2 cellular contexts compared by ENCODE assay signal in the genomic region with DNA sequence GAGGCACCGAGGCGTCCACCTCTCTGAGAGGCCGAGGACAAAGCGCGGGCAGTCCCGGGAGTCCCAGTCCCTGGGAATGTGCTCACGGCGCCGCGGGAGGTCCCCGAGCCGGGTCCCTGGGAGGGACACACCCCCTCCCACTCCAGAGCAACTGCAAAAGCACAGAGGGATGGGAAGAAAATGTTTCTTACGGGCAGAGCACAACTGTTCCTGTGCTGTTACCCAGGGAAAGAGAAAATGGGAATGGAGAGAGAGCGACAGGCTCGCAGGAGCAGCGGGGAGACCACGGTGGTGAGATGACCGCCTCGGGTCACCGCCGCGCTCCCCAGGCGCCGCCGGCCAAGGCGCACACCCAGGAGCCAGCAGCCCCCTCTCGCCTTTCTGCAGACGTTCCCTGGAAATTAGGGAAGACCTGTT.
TF ChIP-seq lines count a peak whose summit lies in the region.

No MANE protein-coding gene starts in this region.

TF ChIP-seq in K562, 482 proteins besides CTCF, POLR2A, EP300 and RAD21:
- TF ChIP-seq, protein P1, sequence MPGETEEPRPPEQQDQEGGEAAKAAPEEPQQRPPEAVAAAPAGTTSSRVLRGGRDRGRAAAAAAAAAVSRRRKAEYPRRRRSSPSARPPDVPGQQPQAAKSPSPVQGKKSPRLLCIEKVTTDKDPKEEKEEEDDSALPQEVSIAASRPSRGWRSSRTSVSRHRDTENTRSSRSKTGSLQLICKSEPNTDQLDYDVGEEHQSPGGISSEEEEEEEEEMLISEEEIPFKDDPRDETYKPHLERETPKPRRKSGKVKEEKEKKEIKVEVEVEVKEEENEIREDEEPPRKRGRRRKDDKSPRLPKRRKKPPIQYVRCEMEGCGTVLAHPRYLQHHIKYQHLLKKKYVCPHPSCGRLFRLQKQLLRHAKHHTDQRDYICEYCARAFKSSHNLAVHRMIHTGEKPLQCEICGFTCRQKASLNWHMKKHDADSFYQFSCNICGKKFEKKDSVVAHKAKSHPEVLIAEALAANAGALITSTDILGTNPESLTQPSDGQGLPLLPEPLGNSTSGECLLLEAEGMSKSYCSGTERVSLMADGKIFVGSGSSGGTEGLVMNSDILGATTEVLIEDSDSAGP (CRISPR knock-in tag; IDR thresholded peaks at IDR 0.05): peak; percentile 87; the same call in 1 of the 2 replicates
- peak; percentile 6; the same call in 1 of the 2 replicates for TF ChIP-seq RNF2 (IDR thresholded peaks at IDR 0.05)
- TF ChIP-seq NCOA4 (IDR thresholded peaks at IDR 0.05; ENCODE audit: partially characterized antibody): no peak

TF ChIP-seq in HepG2, 621 proteins besides CTCF, POLR2A, EP300 and RAD21 (continues in another document):
- TF ChIP-seq PATZ1 (CRISPR knock-in tag; IDR thresholded peaks at IDR 0.05) (0 out of 2 replicates have a peak, but pooled peaks have one; percentile 20), SYNCRIP (IDR thresholded peaks at IDR 0.05; ENCODE audit: insufficient read depth, low read depth, low read length) (no peak), ZKSCAN5 (CRISPR knock-in tag; IDR thresholded peaks at IDR 0.05) (no peak), ZSCAN22 (CRISPR knock-in tag; IDR thresholded peaks at IDR 0.05) (no peak), ZMAT3 (CRISPR knock-in tag; conservative IDR thresholded peaks at IDR 0.05) (no peak), ZFYVE20 (CRISPR knock-in tag; IDR thresholded peaks at IDR 0.05; ENCODE audit: borderline replicate concordance, low read depth) (no peak), ZNF3 (CRISPR knock-in tag; IDR thresholded peaks at IDR 0.05) (no peak), NPAS2 (CRISPR knock-in tag; IDR thresholded peaks at IDR 0.05; ENCODE audit: borderline replicate concordance) (no peak), BRD4 (CRISPR knock-in tag; IDR thresholded peaks at IDR 0.05) (no peak), THRA (CRISPR knock-in tag; IDR thresholded peaks at IDR 0.05; ENCODE audit: borderline replicate concordance) (no peak), PHB2 (IDR thresholded peaks at IDR 0.05; ENCODE audit: partially characterized antibody) (no peak), ZNF34 (CRISPR knock-in tag; IDR thresholded peaks at IDR 0.05; ENCODE audit: borderline replicate concordance) (no peak), ZNF318 (CRISPR knock-in tag; IDR thresholded peaks at IDR 0.05) (no peak), MTA3 (CRISPR knock-in tag; IDR thresholded peaks at IDR 0.05) (no peak), NFYB (CRISPR knock-in tag; IDR thresholded peaks at IDR 0.05) (no peak), FOSL2 (CRISPR knock-in tag; IDR thresholded peaks at IDR 0.05) (no peak), HNRNPH1 (optimal IDR thresholded peaks at IDR 0.05; ENCODE audit: low read depth, low read length) (no peak), ZBTB38 (CRISPR knock-in tag; IDR thresholded peaks at IDR 0.05) (no peak), MAFF (IDR thresholded peaks at IDR 0.05; ENCODE audit: low read depth, low read length) (no peak), TOE1 (CRISPR knock-in tag; IDR thresholded peaks at IDR 0.05) (no peak), ELF3 (CRISPR knock-in tag; IDR thresholded peaks at IDR 0.05) (no peak)
- TF ChIP-seq, protein P2, sequence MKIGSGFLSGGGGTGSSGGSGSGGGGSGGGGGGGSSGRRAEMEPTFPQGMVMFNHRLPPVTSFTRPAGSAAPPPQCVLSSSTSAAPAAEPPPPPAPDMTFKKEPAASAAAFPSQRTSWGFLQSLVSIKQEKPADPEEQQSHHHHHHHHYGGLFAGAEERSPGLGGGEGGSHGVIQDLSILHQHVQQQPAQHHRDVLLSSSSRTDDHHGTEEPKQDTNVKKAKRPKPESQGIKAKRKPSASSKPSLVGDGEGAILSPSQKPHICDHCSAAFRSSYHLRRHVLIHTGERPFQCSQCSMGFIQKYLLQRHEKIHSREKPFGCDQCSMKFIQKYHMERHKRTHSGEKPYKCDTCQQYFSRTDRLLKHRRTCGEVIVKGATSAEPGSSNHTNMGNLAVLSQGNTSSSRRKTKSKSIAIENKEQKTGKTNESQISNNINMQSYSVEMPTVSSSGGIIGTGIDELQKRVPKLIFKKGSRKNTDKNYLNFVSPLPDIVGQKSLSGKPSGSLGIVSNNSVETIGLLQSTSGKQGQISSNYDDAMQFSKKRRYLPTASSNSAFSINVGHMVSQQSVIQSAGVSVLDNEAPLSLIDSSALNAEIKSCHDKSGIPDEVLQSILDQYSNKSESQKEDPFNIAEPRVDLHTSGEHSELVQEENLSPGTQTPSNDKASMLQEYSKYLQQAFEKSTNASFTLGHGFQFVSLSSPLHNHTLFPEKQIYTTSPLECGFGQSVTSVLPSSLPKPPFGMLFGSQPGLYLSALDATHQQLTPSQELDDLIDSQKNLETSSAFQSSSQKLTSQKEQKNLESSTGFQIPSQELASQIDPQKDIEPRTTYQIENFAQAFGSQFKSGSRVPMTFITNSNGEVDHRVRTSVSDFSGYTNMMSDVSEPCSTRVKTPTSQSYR (CRISPR knock-in tag; IDR thresholded peaks at IDR 0.05; ENCODE audit: borderline replicate concordance): no peak
- TF ChIP-seq, protein P3, sequence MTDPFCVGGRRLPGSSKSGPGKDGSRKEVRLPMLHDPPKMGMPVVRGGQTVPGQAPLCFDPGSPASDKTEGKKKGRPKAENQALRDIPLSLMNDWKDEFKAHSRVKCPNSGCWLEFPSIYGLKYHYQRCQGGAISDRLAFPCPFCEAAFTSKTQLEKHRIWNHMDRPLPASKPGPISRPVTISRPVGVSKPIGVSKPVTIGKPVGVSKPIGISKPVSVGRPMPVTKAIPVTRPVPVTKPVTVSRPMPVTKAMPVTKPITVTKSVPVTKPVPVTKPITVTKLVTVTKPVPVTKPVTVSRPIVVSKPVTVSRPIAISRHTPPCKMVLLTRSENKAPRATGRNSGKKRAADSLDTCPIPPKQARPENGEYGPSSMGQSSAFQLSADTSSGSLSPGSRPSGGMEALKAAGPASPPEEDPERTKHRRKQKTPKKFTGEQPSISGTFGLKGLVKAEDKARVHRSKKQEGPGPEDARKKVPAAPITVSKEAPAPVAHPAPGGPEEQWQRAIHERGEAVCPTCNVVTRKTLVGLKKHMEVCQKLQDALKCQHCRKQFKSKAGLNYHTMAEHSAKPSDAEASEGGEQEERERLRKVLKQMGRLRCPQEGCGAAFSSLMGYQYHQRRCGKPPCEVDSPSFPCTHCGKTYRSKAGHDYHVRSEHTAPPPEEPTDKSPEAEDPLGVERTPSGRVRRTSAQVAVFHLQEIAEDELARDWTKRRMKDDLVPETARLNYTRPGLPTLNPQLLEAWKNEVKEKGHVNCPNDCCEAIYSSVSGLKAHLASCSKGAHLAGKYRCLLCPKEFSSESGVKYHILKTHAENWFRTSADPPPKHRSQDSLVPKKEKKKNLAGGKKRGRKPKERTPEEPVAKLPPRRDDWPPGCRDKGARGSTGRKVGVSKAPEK (CRISPR knock-in tag; IDR thresholded peaks at IDR 0.05; ENCODE audit: borderline replicate concordance): 0 out of 2 replicates have a peak, but pooled peaks have one; percentile 84
- TF ChIP-seq, protein P4, sequence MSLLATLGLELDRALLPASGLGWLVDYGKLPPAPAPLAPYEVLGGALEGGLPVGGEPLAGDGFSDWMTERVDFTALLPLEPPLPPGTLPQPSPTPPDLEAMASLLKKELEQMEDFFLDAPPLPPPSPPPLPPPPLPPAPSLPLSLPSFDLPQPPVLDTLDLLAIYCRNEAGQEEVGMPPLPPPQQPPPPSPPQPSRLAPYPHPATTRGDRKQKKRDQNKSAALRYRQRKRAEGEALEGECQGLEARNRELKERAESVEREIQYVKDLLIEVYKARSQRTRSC (CRISPR knock-in tag; IDR thresholded peaks at IDR 0.05; ENCODE audit: low read depth): no peak
- TF ChIP-seq, protein P5, sequence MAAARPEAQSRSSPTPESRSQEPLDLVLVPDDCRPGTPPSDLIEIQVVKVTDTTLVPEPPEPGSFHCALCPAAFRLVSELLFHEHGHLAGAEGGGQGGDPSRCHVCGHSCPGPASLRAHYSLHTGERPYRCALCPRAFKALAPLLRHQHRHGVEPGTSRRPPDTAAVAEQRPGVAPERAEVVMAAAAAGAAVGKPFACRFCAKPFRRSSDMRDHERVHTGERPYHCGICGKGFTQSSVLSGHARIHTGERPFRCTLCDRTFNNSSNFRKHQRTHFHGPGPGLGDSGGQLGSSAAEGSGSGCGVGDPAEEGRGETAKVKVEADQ (CRISPR knock-in tag; IDR thresholded peaks at IDR 0.05; ENCODE audit: borderline replicate concordance): no peak
- TF ChIP-seq, protein P6, sequence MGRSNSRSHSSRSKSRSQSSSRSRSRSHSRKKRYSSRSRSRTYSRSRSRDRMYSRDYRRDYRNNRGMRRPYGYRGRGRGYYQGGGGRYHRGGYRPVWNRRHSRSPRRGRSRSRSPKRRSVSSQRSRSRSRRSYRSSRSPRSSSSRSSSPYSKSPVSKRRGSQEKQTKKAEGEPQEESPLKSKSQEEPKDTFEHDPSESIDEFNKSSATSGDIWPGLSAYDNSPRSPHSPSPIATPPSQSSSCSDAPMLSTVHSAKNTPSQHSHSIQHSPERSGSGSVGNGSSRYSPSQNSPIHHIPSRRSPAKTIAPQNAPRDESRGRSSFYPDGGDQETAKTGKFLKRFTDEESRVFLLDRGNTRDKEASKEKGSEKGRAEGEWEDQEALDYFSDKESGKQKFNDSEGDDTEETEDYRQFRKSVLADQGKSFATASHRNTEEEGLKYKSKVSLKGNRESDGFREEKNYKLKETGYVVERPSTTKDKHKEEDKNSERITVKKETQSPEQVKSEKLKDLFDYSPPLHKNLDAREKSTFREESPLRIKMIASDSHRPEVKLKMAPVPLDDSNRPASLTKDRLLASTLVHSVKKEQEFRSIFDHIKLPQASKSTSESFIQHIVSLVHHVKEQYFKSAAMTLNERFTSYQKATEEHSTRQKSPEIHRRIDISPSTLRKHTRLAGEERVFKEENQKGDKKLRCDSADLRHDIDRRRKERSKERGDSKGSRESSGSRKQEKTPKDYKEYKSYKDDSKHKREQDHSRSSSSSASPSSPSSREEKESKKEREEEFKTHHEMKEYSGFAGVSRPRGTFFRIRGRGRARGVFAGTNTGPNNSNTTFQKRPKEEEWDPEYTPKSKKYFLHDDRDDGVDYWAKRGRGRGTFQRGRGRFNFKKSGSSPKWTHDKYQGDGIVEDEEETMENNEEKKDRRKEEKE (IDR thresholded peaks at IDR 0.05): no peak
